In genomic region chr11:128039140-128040021, GRCh38 we compare ENCODE assay signal across 7 cellular contexts.
DNase-seq lines count a peak whose midpoint lies in the region; ATAC-seq, FAIRE-seq and TF ChIP-seq lines count a peak whose summit lies in the region.

No MANE protein-coding gene starts in this region.

- H2AFZ ChIP-seq in keratinocyte (ENCODE audit: control insufficient read depth, low read length): no peak overlapping the region

- H3K4me2 ChIP-seq in keratinocyte (ENCODE audit: control insufficient read depth, extremely low read depth, insufficient read depth, low read depth, low read length): no peak overlapping the region

- peak; percentile 86 for ATAC-seq in GM19023 (IDR thresholded peaks at IDR 0.05; ENCODE audit: unreplicated experiment)
- ATAC-seq in HG03066 (IDR thresholded peaks at IDR 0.05; ENCODE audit: low read depth, unreplicated experiment): peak; percentile 87

- no peaks in the 10 kb centered on the region for H3K27me3 ChIP-seq in keratinocyte (ENCODE audit: control insufficient read depth, extremely low read depth, insufficient read depth, low read length)

- no peak overlapping the region for H3K4me3 ChIP-seq in keratinocyte (ENCODE audit: control insufficient read depth in 2 of 3, extremely low read depth in 1 of 3, insufficient read depth in 2 of 3, low read depth in 1 of 3, low read length in 3 of 3)

- no peaks in the 10 kb centered on the region for H3K9me3 ChIP-seq in keratinocyte (ENCODE audit: control insufficient read depth, low read depth, low read length)

- H3K36me3 ChIP-seq in keratinocyte (ENCODE audit: control insufficient read depth in 2 of 2, extremely low read depth in 1 of 2, insufficient read depth in 2 of 2, low read length in 2 of 2): no peaks in the 10 kb centered on the region

- dilution Hi-C loops in keratinocyte (cut with MboI; ENCODE audit: extremely low pct_ligation_motif_present, low sequenced_read_pairs): no loop called here

- peak; percentile 64 for FAIRE-seq in keratinocyte (lab: Jason Lieb, UNC)

- TF ChIP-seq CTCF in RWPE1 (conservative IDR thresholded peaks at IDR 0.05; ENCODE audit: low read depth) (no peak), keratinocyte (optimal IDR thresholded peaks at IDR 0.05 in 1 of 3, IDR thresholded peaks at IDR 0.05 in 1 of 3, conservative IDR thresholded peaks at IDR 0.05 in 1 of 3; ENCODE audit: extremely low read depth in 1 of 3, insufficient read depth in 2 of 3, low read length in 3 of 3) (no peak)

- H3K9me1 ChIP-seq in keratinocyte (ENCODE audit: control insufficient read depth, extremely low read depth, insufficient read depth, low read length): no peaks in the 10 kb centered on the region

- H3K79me2 ChIP-seq in keratinocyte (ENCODE audit: control insufficient read depth, insufficient read depth, low read length): no peaks in the 10 kb centered on the region

- H3K9ac ChIP-seq in keratinocyte (ENCODE audit: control insufficient read depth, extremely low read depth, insufficient read depth, low read length): no peak overlapping the region

- no peaks in the 10 kb centered on the region for H4K20me1 ChIP-seq in keratinocyte (ENCODE audit: control insufficient read depth, extremely low read depth, insufficient read depth, low read length)

- POLR2A ChIA-PET in RWPE1 (lab: Yijun Ruan, JAX; ENCODE audit: low non-redundant PET): no interaction called here

- peak overlapping the region; percentile 76 for H3K27ac ChIP-seq in RWPE1
- no peak overlapping the region for H3K27ac ChIP-seq in keratinocyte (ENCODE audit: control insufficient read depth, insufficient read depth, low read length)

- no peaks in the 10 kb centered on the region for H3K4me1 ChIP-seq in keratinocyte (ENCODE audit: control insufficient read depth, extremely low read depth, insufficient read depth, low read length)

- DNase-seq in RWPE1 (ENCODE audit: low spot score) (peak; percentile 30), keratinocyte (ENCODE audit: low read depth, low spot score) (no peak), NCI-H446 treated with DMSO at 0.1 percent for 48 hours (lab: John Stamatoyannopoulos, UW) (no peak)
- peak; percentile 90 for DNase-seq in activated effector memory CD4-positive, alpha-beta T cell treated with anti-CD3 and anti-CD28 coated beads, Interleukin-2, amount 50 U/mL, for 16 hours
- peak; percentile 45 to 64 for DNase-seq in stimulated activated CD8-positive, alpha-beta memory T cell treated with anti-CD3 and anti-CD28 coated beads, Interleukin-4, amount 100 ng/mL, for 4 hours (ENCODE audit: low read depth in 2 of 2, low spot score in 1 of 2)

- CTCF ChIA-PET in RWPE1 (lab: Yijun Ruan, JAX): interaction anchor here (0.6 kb wide), 1 partner anchor 74 kb away, joined by 3 read pairs; no protein-coding TSS in a partner anchor

Comparison
In these comparisons a context has a peak if more than half of its experiments do, and no peak if none do; other contexts are left out.
1. DNase-seq: peak in RWPE1 (single experiment), activated effector memory CD4-positive, alpha-beta T cell treated with anti-CD3 and anti-CD28 coated beads, Interleukin-2, amount 50 U/mL, for 16 hours (single experiment) and stimulated activated CD8-positive, alpha-beta memory T cell treated with anti-CD3 and anti-CD28 coated beads, Interleukin-4, amount 100 ng/mL, for 4 hours (2 of 2); none in keratinocyte (single experiment) and NCI-H446 treated with DMSO at 0.1 percent for 48 hours (single experiment).